ENCODE assay signal across 11 cellular contexts in genomic region chrX:30831082-30831481, GRCh38. TPM values are rescaled to one million over a fixed set of nuclear protein-coding genes. Genes with fewer than 3 reads are reported as not detected.
DNase-seq lines count a peak whose midpoint lies in the region; ATAC-seq, FAIRE-seq and TF ChIP-seq lines count a peak whose summit lies in the region.
"Had no signal": no experiment of that assay in that cellular context is flagged by ENCODE, and none has a peak within 500 bp of the region (broad histone marks: within the 10 kb centered on the region; RNA-seq: fewer than 3 reads in every experiment).

No MANE protein-coding gene starts in this region.

- H3K4me2 ChIP-seq in KMS-11 (peak overlapping the region; percentile 45; the same call in 1 of the 2 replicates), astrocyte (ENCODE audit: low read length) (no peak overlapping the region)

- CTCF ChIA-PET in GM10248 (lab: Yijun Ruan, JAX): interaction anchor here (1.6 kb wide), 1 partner anchor 8 kb away, joined by 4 read pairs; no protein-coding TSS in a partner anchor

- H3K9me3 Mint-ChIP-seq in astrocyte (ENCODE audit: unreplicated experiment): peaks cover 2% of the 10 kb centered on the region
- no peaks in the 10 kb centered on the region for H3K9me3 Mint-ChIP-seq in stimulated activated effector memory CD8-positive, alpha-beta T cell treated with anti-CD3 and anti-CD28 coated beads, Interleukin-12 subunit alpha, Interleukin-12 subunit beta, amount 100 ng/mL, for 72 hours

- no peak overlapping the region for H3K4me3 ChIP-seq in KMS-11 (IDR thresholded peaks at IDR 0.05; ENCODE audit: insufficient read depth, low read depth, low read length)
- H3K4me3 ChIP-seq in astrocyte (ENCODE audit: insufficient read depth, low read depth, low read length): no peak overlapping the region
- H3K4me3 ChIP-seq: gastroesophageal sphincter had no signal

- no peak overlapping the region for H3K27ac Mint-ChIP-seq in astrocyte (ENCODE audit: unreplicated experiment)
- H3K27ac Mint-ChIP-seq in stimulated activated effector memory CD8-positive, alpha-beta T cell treated with anti-CD3 and anti-CD28 coated beads, Interleukin-12 subunit alpha, Interleukin-12 subunit beta, amount 100 ng/mL, for 72 hours: no peak overlapping the region

- H3K4me1 ChIP-seq in KMS-11 (ENCODE audit: low read depth, poor library complexity, severe bottlenecking) (peaks cover 34% of the 10 kb centered on the region), astrocyte (ENCODE audit: insufficient read depth, low read length) (no peaks in the 10 kb centered on the region)
- H3K4me1 ChIP-seq: gastroesophageal sphincter had no signal

- H3K9ac ChIP-seq in KMS-11 (no peak overlapping the region), astrocyte (ENCODE audit: low read length) (no peak overlapping the region)

- peak; percentile 43 for ATAC-seq in stimulated activated effector memory CD8-positive, alpha-beta T cell treated with anti-CD3 and anti-CD28 coated beads, Interleukin-12 subunit alpha, Interleukin-12 subunit beta, amount 100 ng/mL, for 72 hours
- ATAC-seq: gastroesophageal sphincter had no signal

- no peak for TF ChIP-seq CTCF in KMS-11 (conservative IDR thresholded peaks at IDR 0.05; ENCODE audit: low read depth, low read length)
- no peak for TF ChIP-seq CTCF in astrocyte (IDR thresholded peaks at IDR 0.05; ENCODE audit: insufficient read depth, low read depth, low read length)
- TF ChIP-seq CTCF in GM10248 (IDR thresholded peaks at IDR 0.05; ENCODE audit: control extremely low read depth, extremely low read depth, low read depth, missing control alignments): no peak

- H3K27me3 Mint-ChIP-seq in astrocyte (ENCODE audit: low read depth, unreplicated experiment): no peaks in the 10 kb centered on the region

- H4K20me1 ChIP-seq in KMS-11 (ENCODE audit: insufficient read depth): no peaks in the 10 kb centered on the region
- H4K20me1 ChIP-seq in astrocyte (ENCODE audit: insufficient read depth, low read length): no peaks in the 10 kb centered on the region

- H3K36me3 ChIP-seq in KMS-11 (ENCODE audit: insufficient read depth): no peaks in the 10 kb centered on the region
- H3K36me3 ChIP-seq in astrocyte (ENCODE audit: insufficient read depth, low read length): no peaks in the 10 kb centered on the region

- FAIRE-seq in astrocyte (lab: Jason Lieb, UNC): peak; percentile 37

- H3K4me3 Mint-ChIP-seq in astrocyte (ENCODE audit: unreplicated experiment): peak overlapping the region; percentile 62
- no peak overlapping the region for H3K4me3 Mint-ChIP-seq in stimulated activated effector memory CD8-positive, alpha-beta T cell treated with anti-CD3 and anti-CD28 coated beads, Interleukin-12 subunit alpha, Interleukin-12 subunit beta, amount 100 ng/mL, for 72 hours

- H3K4me1 Mint-ChIP-seq in astrocyte (ENCODE audit: low read depth, unreplicated experiment): no peaks in the 10 kb centered on the region
- H3K4me1 Mint-ChIP-seq in stimulated activated effector memory CD8-positive, alpha-beta T cell treated with anti-CD3 and anti-CD28 coated beads, Interleukin-12 subunit alpha, Interleukin-12 subunit beta, amount 100 ng/mL, for 72 hours: no peaks in the 10 kb centered on the region

- H3K36me3 Mint-ChIP-seq in astrocyte (ENCODE audit: low read depth, unreplicated experiment): peaks cover 4% of the 10 kb centered on the region
- peaks cover 36% of the 10 kb centered on the region for H3K36me3 Mint-ChIP-seq in stimulated activated effector memory CD8-positive, alpha-beta T cell treated with anti-CD3 and anti-CD28 coated beads, Interleukin-12 subunit alpha, Interleukin-12 subunit beta, amount 100 ng/mL, for 72 hours

- H2AFZ ChIP-seq in KMS-11 (ENCODE audit: low read depth) (no peak overlapping the region), astrocyte (ENCODE audit: low read depth, low read length) (no peak overlapping the region)

- intact Hi-C loops in posterior cingulate gyrus (cut with DNase I): no loop called here

- POLR2A ChIA-PET in GM10248 (lab: Yijun Ruan, JAX): no interaction called here

- no peaks in the 10 kb centered on the region for H3K9me3 ChIP-seq in astrocyte (ENCODE audit: insufficient read depth, low read depth, low read length)
- H3K9me3 ChIP-seq: gastroesophageal sphincter had no signal

- DNase-seq in activated CD8-positive, alpha-beta memory T cell treated with anti-CD3 and anti-CD28 coated beads for 48 hours (ENCODE audit: low read depth in 2 of 3, low spot score in 2 of 3): peak in 2 of 3 experiments; percentile 2 to 4
- no peak for DNase-seq in activated CD8-positive, alpha-beta memory T cell treated with anti-CD3 and anti-CD28 coated beads, Interleukin-2, amount 50 U/mL, for 4 hours
- peak; percentile 11 for DNase-seq in astrocyte (ENCODE audit: low read depth)
- no peak for DNase-seq in stimulated activated effector memory CD8-positive, alpha-beta T cell treated with anti-CD3 and anti-CD28 coated beads, Interleukin-12 subunit alpha, Interleukin-12 subunit beta, amount 100 ng/mL, for 72 hours (ENCODE audit: low spot score in 2 of 2)
- DNase-seq in posterior cingulate gyrus: no peak
- no peak for DNase-seq in GM10248 (ENCODE audit: extremely low spot score)
- DNase-seq in SKM-1 (lab: John Stamatoyannopoulos, UW; ENCODE audit: unreplicated experiment): no peak
- DNase-seq: aorta, NCI-H2029 had no signal

- H3K79me2 ChIP-seq in KMS-11 (ENCODE audit: insufficient read depth, low read depth): no peaks in the 10 kb centered on the region
- H3K79me2 ChIP-seq in astrocyte (ENCODE audit: insufficient read depth, low read length): no peaks in the 10 kb centered on the region

- H3K27ac ChIP-seq in KMS-11 (no peak overlapping the region), astrocyte (ENCODE audit: low read depth, low read length) (no peak overlapping the region)
- H3K27ac ChIP-seq: gastroesophageal sphincter had no signal

- no peaks in the 10 kb centered on the region for H3K27me3 ChIP-seq in KMS-11 (ENCODE audit: insufficient read depth, low read depth)
- no peaks in the 10 kb centered on the region for H3K27me3 ChIP-seq in astrocyte (ENCODE audit: insufficient read depth, low read length)
- H3K27me3 ChIP-seq: gastroesophageal sphincter had no signal

RNA-seq across cellular contexts. Expression of gene TAB3, which starts 58.0 kb away (rescaled TPM):
- total RNA-seq in astrocyte: 17.7 and 19.3 TPM in 2 replicates

Comparison
In these comparisons a context has a peak if more than half of its experiments do, and no peak if none do; other contexts are left out.
1. DNase-seq: peak in activated CD8-positive, alpha-beta memory T cell treated with anti-CD3 and anti-CD28 coated beads for 48 hours (2 of 3) and astrocyte (single experiment); none in activated CD8-positive, alpha-beta memory T cell treated with anti-CD3 and anti-CD28 coated beads, Interleukin-2, amount 50 U/mL, for 4 hours (single experiment), stimulated activated effector memory CD8-positive, alpha-beta T cell treated with anti-CD3 and anti-CD28 coated beads, Interleukin-12 subunit alpha, Interleukin-12 subunit beta, amount 100 ng/mL, for 72 hours (0 of 2), posterior cingulate gyrus (0 of 10), GM10248 (single experiment) and SKM-1 (single experiment).